ENCODE assay signal across 17 cellular contexts in the genomic region with DNA sequence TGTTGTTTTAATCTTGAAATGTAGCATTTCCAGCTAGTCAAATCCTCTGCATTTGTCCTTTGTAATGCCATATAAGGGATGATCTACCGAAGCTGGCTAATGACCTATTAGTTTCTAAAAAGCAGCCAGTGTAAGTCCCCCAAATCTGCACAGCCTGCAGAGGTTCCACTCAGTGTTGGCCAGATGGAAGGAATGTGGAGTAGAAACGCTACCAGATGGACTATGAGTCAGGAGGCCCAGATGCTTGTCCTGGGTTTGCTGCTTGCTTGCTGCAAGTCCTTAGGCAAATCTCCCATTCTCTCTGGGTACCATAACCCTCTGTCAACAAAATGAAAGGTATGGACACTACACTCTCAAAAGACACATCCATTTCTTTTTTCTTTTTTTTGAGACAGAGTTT.
A peak's percentile ranks its signal among the peaks of the same experiment; 100 is the strongest.
DNase-seq lines count a peak whose midpoint lies in the region; TF ChIP-seq lines count a peak whose summit lies in the region.
"Had no signal": no experiment of that assay in that cellular context is flagged by ENCODE, and none has a peak within 500 bp of the region (broad histone marks: within the 10 kb centered on the region; RNA-seq: fewer than 3 reads in every experiment).

No MANE protein-coding gene starts in this region.

- no peaks in the 10 kb centered on the region for H3F3A ChIP-seq in GM23248 (ENCODE audit: insufficient read depth)

- H3K4me3 ChIP-seq in GM23248 (no peak overlapping the region), A673 (ENCODE audit: low read depth, low read length, poor library complexity, severe bottlenecking) (no peak overlapping the region)
- H3K4me3 ChIP-seq: left lung, skin epidermis, transverse colon had no signal

- 61 to 67% methylated on average over 2 of the region's 2 CpGs for WGBS in GM23248 (ENCODE audit: low coverage in 1 of 2, low lambda C conversion rate in 2 of 2, missing lambda C conversion rate in 2 of 2), 2 experiments

- no peaks in the 10 kb centered on the region for H3K4me1 ChIP-seq in GM23248 (ENCODE audit: insufficient read depth)
- H3K4me1 ChIP-seq in A673 (ENCODE audit: insufficient read depth, low read length, poor library complexity, severe bottlenecking): no peaks in the 10 kb centered on the region
- H3K4me1 ChIP-seq: left lung had no signal

- no peak overlapping the region for H3K9ac ChIP-seq in GM23248

- no peak overlapping the region for H3K27ac ChIP-seq in GM23248
- no peak overlapping the region for H3K27ac ChIP-seq in A673 (ENCODE audit: low read depth, low read length, poor library complexity, severe bottlenecking)
- H3K27ac ChIP-seq: epithelial cell of prostate, left lung, skin epidermis, transverse colon had no signal

- H3K27me3 ChIP-seq in GM23248 (replicated peaks; ENCODE audit: insufficient read depth) (no peaks in the 10 kb centered on the region), A673 (replicated peaks; ENCODE audit: insufficient read depth, low read depth, low read length, poor library complexity) (no peaks in the 10 kb centered on the region)
- H3K27me3 ChIP-seq: left lung, transverse colon had no signal

- intact Hi-C loops in A673 (cut with micrococcal nuclease; ENCODE audit: unreplicated experiment): loop anchor here (5.0 kb wide), 2 partner anchors 698 to 793 kb away; partner anchors contain the start of gene MDGA1

- CTCF ChIA-PET in A673 (lab: Charles Lee): no interaction called here

- no peaks in the 10 kb centered on the region for H3K9me2 ChIP-seq in GM23248 (ENCODE audit: insufficient read depth)

- no peaks in the 10 kb centered on the region for H3K36me3 ChIP-seq in GM23248 (ENCODE audit: low read depth)
- H3K36me3 ChIP-seq in A673 (ENCODE audit: insufficient read depth, low read length, poor library complexity, severe bottlenecking): no peaks in the 10 kb centered on the region
- H3K36me3 ChIP-seq: left lung, transverse colon had no signal

- POLR2A ChIA-PET in A673 (lab: Charles Lee; ENCODE audit: low non-redundant PET): no interaction called here

- DNase-seq in GM23248 (peak; percentile 69), RPMI7951 (ENCODE audit: low read depth) (peak; percentile 75), fibroblast of gingiva (ENCODE audit: low read depth) (peak; percentile 66), stromal cell of bone marrow (ENCODE audit: low read depth) (peak; percentile 36), NCI-H2081 (lab: John Stamatoyannopoulos, UW) (no peak), A673 (ENCODE audit: low spot score) (no peak), RKO (ENCODE audit: low spot score) (no peak)
- DNase-seq in stimulated activated CD4-positive, alpha-beta T cell treated with anti-CD3 and anti-CD28 coated beads, Interleukin-4, amount 100 ng/mL, for 24 hours: no peak
- DNase-seq: amniotic stem cell; CD4-positive, alpha-beta memory T cell; cortex of kidney; left lung; NCI-H1105; PC-3; transverse colon had no signal

- H2AFZ ChIP-seq in GM23248: no peak overlapping the region

- H3K79me2 ChIP-seq in GM23248 (ENCODE audit: insufficient read depth): no peaks in the 10 kb centered on the region

- no TSS peak for BruUV-seq in A673 (replicated peaks; lab: Mats Ljungman, UMichigan)

- H4K20me1 ChIP-seq in GM23248 (ENCODE audit: insufficient read depth): no peaks in the 10 kb centered on the region

- in situ Hi-C loops in GM23248 (cut with MboI): loop anchor here (25.0 kb wide), 2 partner anchors 453 to 778 kb away; no protein-coding TSS in a partner anchor

- H3K9me3 ChIP-seq in GM23248 (ENCODE audit: low read depth) (no peaks in the 10 kb centered on the region), A673 (ENCODE audit: low read depth, low read length, poor library complexity, severe bottlenecking) (no peaks in the 10 kb centered on the region)
- H3K9me3 ChIP-seq: left lung, transverse colon had no signal

- H3K4me2 ChIP-seq in GM23248 (ENCODE audit: unreplicated experiment): no peak overlapping the region

- no peak for TF ChIP-seq CTCF in A673 (conservative IDR thresholded peaks at IDR 0.05; ENCODE audit: low read depth, low read length)

Comparison
In these comparisons a context has a peak if more than half of its experiments do, and no peak if none do; other contexts are left out.
1. DNase-seq: peak in GM23248 (single experiment), RPMI7951 (single experiment), fibroblast of gingiva (single experiment) and stromal cell of bone marrow (single experiment); none in NCI-H2081 (0 of 2), A673 (single experiment), RKO (single experiment) and stimulated activated CD4-positive, alpha-beta T cell treated with anti-CD3 and anti-CD28 coated beads, Interleukin-4, amount 100 ng/mL, for 24 hours (single experiment).